22 cellular contexts compared by ENCODE assay signal in the genomic region with DNA sequence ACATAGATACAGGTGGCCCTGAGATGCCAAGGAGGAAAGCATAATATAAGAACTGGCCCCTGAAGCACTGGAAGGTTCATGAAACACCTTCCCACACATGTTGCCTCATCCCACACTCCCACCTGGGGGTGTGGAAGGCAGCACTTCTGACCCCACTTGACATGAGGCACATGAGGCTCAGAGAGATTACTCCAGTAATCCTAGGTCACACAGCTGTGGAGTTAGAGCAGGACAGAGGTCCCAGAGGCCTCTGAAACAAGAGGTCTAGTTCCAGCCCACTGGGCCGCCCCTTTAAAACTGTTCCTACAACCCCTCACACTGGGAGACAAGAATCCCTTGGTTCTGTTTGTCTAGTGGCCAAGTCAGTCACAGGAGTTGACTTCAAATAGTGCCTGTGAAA. TPM values are rescaled to one million over a fixed set of nuclear protein-coding genes. Genes with fewer than 3 reads are reported as not detected.
"Had no signal": no experiment of that assay in that cellular context is flagged by ENCODE, and none has a peak within 500 bp of the region (broad histone marks: within the 10 kb centered on the region; RNA-seq: fewer than 3 reads in every experiment).

No MANE protein-coding gene starts in this region.

- H3K4me2 ChIP-seq: KMS-11, SK-N-SH had no signal

- H3K4me3 Mint-ChIP-seq: IgD-negative memory B cell had no signal

- H3K36me3 Mint-ChIP-seq: IgD-negative memory B cell had no signal

- H3K9ac ChIP-seq: KMS-11, SK-N-SH had no signal

- ATAC-seq: K562 had no signal

- H3K4me3 ChIP-seq: K562 had no signal

- FAIRE-seq: RCC 7860 had no signal

- DNase-seq: Kasumi-1, MM.1S, NCI-H1105, NCI-H1417, NCI-H1436 treated with DMSO at 0.1 percent for 48 hours, NCI-H1694, NCI-H187 treated with DMSO at 0.1 percent for 48 hours, NCI-H2029 treated with DMSO at 0.1 percent for 48 hours, NCI-H2171 treated with DMSO at 0.1 percent for 48 hours, NCI-H345, NCI-H446 treated with DMSO at 0.1 percent for 48 hours, NCI-H510A treated with DMSO at 0.1 percent for 48 hours, NCI-H526, RPMI8226, SHP77, SK-N-SH, SW 1271 had no signal

- H3K27ac Mint-ChIP-seq: IgD-negative memory B cell had no signal

- H3K9me3 ChIP-seq: SK-N-SH had no signal

- H3K27ac ChIP-seq: KMS-11 had no signal

RNA-seq across cellular contexts. Expression of a gene that starts 7.2 kb away (rescaled TPM):
- total RNA-seq: K562, SK-MEL-5 had no signal
- polyA plus RNA-seq: IgD-negative memory B cell had no signal
